32 cellular contexts compared by ENCODE assay signal in the genomic region with DNA sequence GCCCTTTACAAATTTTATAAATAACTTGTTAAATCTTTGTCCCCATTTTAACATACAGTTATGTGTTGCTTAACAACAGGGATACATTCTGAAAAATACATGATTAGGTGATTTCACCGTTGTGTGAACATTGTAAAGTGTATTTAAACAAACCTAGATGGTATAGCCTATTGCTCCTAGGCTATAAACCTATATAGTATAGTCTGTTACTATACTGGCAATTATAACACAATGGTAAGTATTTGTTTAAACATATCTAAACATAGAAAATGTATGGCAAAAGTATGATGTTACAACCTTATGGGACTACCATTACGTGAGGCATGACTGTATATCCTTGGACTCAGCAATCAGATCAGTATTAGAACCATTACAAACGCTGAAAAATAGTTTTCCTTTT.
"Had no signal": no experiment of that assay in that cellular context is flagged by ENCODE, and none has a peak within 500 bp of the region (broad histone marks: within the 10 kb centered on the region; RNA-seq: fewer than 3 reads in every experiment).

No MANE protein-coding gene starts in this region.

- H3K27ac Mint-ChIP-seq: activated CD4-positive, alpha-beta memory T cell treated with anti-CD3 and anti-CD28 coated beads for 36 hours; activated CD4-positive, alpha-beta T cell treated with anti-CD3 and anti-CD28 coated beads, Interleukin-2, amount 10 ng/mL, durations not matched to agents 24 days and 14 days; activated naive CD8-positive, alpha-beta T cell treated with anti-CD3 and anti-CD28 coated beads for 36 hours; activated naive CD8-positive, alpha-beta T cell treated with anti-CD3 and anti-CD28 coated beads, Interleukin-2, amount 50 U/mL, for 24 hours; activated T-cell treated with anti-CD3 and anti-CD28 coated beads, Interleukin-2, amount 50 U/mL, for 24 hours; activated T-cell treated with anti-CD3 and anti-CD28 coated beads, Interleukin-2, amount 50 U/mL, for 72 hours; dendritic cell treated with granulocyte-macrophage colony-stimulating factor and Interleukin-4, amounts not matched to agents 40 ng/mL and 50 ng/mL, for 4 days; endodermal cell; T-helper 17 cell; T-helper 2 cell treated with Interferon-gamma antibody and Interleukin-4, amounts not matched to agents 5 μg/mL and 100 μg/mL, for 36 hours had no signal

- DNase-seq: activated CD4-positive, alpha-beta memory T cell treated with anti-CD3 and anti-CD28 coated beads for 36 hours; activated CD4-positive, alpha-beta T cell treated with anti-CD3 and anti-CD28 coated beads for 36 hours; activated CD4-positive, alpha-beta T cell treated with anti-CD3 and anti-CD28 coated beads, Interleukin-2, amount 10 ng/mL, durations not matched to agents 24 days and 14 days; activated CD4-positive, CD25-positive, alpha-beta regulatory T cell; activated CD4-positive, CD25-positive, alpha-beta regulatory T cell treated with anti-CD3 and anti-CD28 coated beads, Interleukin-2, amount 50 U/mL, for 72 hours; activated CD8-positive, alpha-beta memory T cell treated with anti-CD3 and anti-CD28 coated beads, Interleukin-2, amount 50 U/mL, for 48 hours; activated gamma-delta T cell; activated naive CD4-positive, alpha-beta T cell; activated naive CD4-positive, alpha-beta T cell treated with anti-CD3 and anti-CD28 coated beads, Interleukin-2, amount 50 U/mL, for 16 hours; activated naive CD8-positive, alpha-beta T cell treated with anti-CD3 and anti-CD28 coated beads for 36 hours; activated naive CD8-positive, alpha-beta T cell treated with anti-CD3 and anti-CD28 coated beads, Interleukin-2, amount 50 U/mL, for 24 hours; activated T-cell treated with anti-CD3 and anti-CD28 coated beads for 4 hours; activated T-cell treated with anti-CD3 and anti-CD28 coated beads, Interleukin-2, amount 50 U/mL, for 24 hours; activated T-cell treated with anti-CD3 and anti-CD28 coated beads, Interleukin-2, amount 50 U/mL, for 72 hours; amygdala; aorta; body of pancreas; central memory CD4-positive, alpha-beta T cell; cerebellar nuclear complex; effector memory CD4-positive, alpha-beta T cell; endodermal cell; foreskin fibroblast; T-helper 1 cell; T-helper 17 cell; T1000 had no signal

- H3K4me3 Mint-ChIP-seq: activated CD4-positive, alpha-beta memory T cell treated with anti-CD3 and anti-CD28 coated beads for 36 hours; activated CD4-positive, alpha-beta T cell treated with anti-CD3 and anti-CD28 coated beads for 36 hours; activated CD4-positive, alpha-beta T cell treated with anti-CD3 and anti-CD28 coated beads, Interleukin-2, amount 10 ng/mL, durations not matched to agents 24 days and 14 days; activated naive CD8-positive, alpha-beta T cell treated with anti-CD3 and anti-CD28 coated beads for 36 hours; activated naive CD8-positive, alpha-beta T cell treated with anti-CD3 and anti-CD28 coated beads, Interleukin-2, amount 50 U/mL, for 24 hours; activated T-cell treated with anti-CD3 and anti-CD28 coated beads, Interleukin-2, amount 50 U/mL, for 24 hours; activated T-cell treated with anti-CD3 and anti-CD28 coated beads, Interleukin-2, amount 50 U/mL, for 72 hours; dendritic cell treated with granulocyte-macrophage colony-stimulating factor and Interleukin-4, amounts not matched to agents 40 ng/mL and 50 ng/mL, for 4 days; endodermal cell; T-helper 17 cell; T-helper 2 cell treated with Interferon-gamma antibody and Interleukin-4, amounts not matched to agents 5 μg/mL and 100 μg/mL, for 36 hours had no signal

- ATAC-seq: activated CD4-positive, alpha-beta T cell treated with anti-CD3 and anti-CD28 coated beads for 36 hours; activated naive CD8-positive, alpha-beta T cell treated with anti-CD3 and anti-CD28 coated beads, Interleukin-2, amount 50 U/mL, for 24 hours; activated T-cell treated with anti-CD3 and anti-CD28 coated beads, Interleukin-2, amount 50 U/mL, for 72 hours; body of pancreas; esophagus mucosa; T-helper 17 cell had no signal

- H3K9me3 Mint-ChIP-seq: activated CD4-positive, alpha-beta memory T cell treated with anti-CD3 and anti-CD28 coated beads for 36 hours; activated CD4-positive, alpha-beta T cell treated with anti-CD3 and anti-CD28 coated beads, Interleukin-2, amount 10 ng/mL, durations not matched to agents 24 days and 14 days; activated naive CD8-positive, alpha-beta T cell treated with anti-CD3 and anti-CD28 coated beads for 36 hours; activated naive CD8-positive, alpha-beta T cell treated with anti-CD3 and anti-CD28 coated beads, Interleukin-2, amount 50 U/mL, for 24 hours; activated T-cell treated with anti-CD3 and anti-CD28 coated beads, Interleukin-2, amount 50 U/mL, for 24 hours; activated T-cell treated with anti-CD3 and anti-CD28 coated beads, Interleukin-2, amount 50 U/mL, for 72 hours; dendritic cell treated with granulocyte-macrophage colony-stimulating factor and Interleukin-4, amounts not matched to agents 40 ng/mL and 50 ng/mL, for 4 days; endodermal cell; T-helper 2 cell treated with Interferon-gamma antibody and Interleukin-4, amounts not matched to agents 5 μg/mL and 100 μg/mL, for 36 hours had no signal

- H3K9me3 ChIP-seq: adrenal gland, body of pancreas had no signal

- H3K27me3 Mint-ChIP-seq: activated CD4-positive, alpha-beta memory T cell treated with anti-CD3 and anti-CD28 coated beads for 36 hours; activated CD4-positive, alpha-beta T cell treated with anti-CD3 and anti-CD28 coated beads for 36 hours; activated CD4-positive, alpha-beta T cell treated with anti-CD3 and anti-CD28 coated beads, Interleukin-2, amount 10 ng/mL, durations not matched to agents 24 days and 14 days; activated naive CD8-positive, alpha-beta T cell treated with anti-CD3 and anti-CD28 coated beads for 36 hours; activated naive CD8-positive, alpha-beta T cell treated with anti-CD3 and anti-CD28 coated beads, Interleukin-2, amount 50 U/mL, for 24 hours; activated T-cell treated with anti-CD3 and anti-CD28 coated beads, Interleukin-2, amount 50 U/mL, for 24 hours; dendritic cell treated with granulocyte-macrophage colony-stimulating factor and Interleukin-4, amounts not matched to agents 40 ng/mL and 50 ng/mL, for 4 days; T-helper 17 cell had no signal

- FAIRE-seq: frontal cortex had no signal

- H3K27ac ChIP-seq: adrenal gland, body of pancreas, coronary artery, dorsolateral prefrontal cortex had no signal

- H3K27me3 ChIP-seq: adrenal gland, body of pancreas, dorsolateral prefrontal cortex had no signal
